22 cellular contexts compared by ENCODE assay signal in the genomic region with DNA sequence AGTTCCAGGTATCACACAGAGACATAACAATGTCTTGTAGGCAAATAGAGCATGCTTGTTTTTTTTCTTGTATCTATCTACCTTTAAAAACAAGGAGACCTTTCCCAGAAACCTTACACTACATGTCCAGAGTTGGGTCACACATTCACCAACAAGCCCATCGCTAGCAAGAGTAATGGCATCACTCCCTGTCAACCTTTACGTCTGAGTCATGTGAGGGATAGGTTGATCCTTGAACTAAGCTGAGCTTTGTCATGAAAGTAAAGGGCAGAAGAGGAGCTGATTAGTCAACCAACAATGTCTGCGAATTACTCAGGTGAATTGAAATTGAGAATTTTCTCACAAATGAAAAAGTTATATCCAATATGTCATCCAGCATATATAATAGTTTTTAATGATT.
DNase-seq lines count a peak whose midpoint lies in the region; ATAC-seq, FAIRE-seq and TF ChIP-seq lines count a peak whose summit lies in the region.
"Had no signal": no experiment of that assay in that cellular context is flagged by ENCODE, and none has a peak within 500 bp of the region (broad histone marks: within the 10 kb centered on the region; RNA-seq: fewer than 3 reads in every experiment).

No MANE protein-coding gene starts in this region.

- CTCF ChIA-PET in A549 (lab: Yijun Ruan, JAX) = interaction anchor here (1.1 kb wide), 1 partner anchor 244 kb away, joined by 3 read pairs; no protein-coding TSS in a partner anchor
- CTCF ChIA-PET in PC-3 (lab: Charles Lee) = no interaction called here
- CTCF ChIA-PET in H1 (lab: Charles Lee; ENCODE audit: partially characterized antibody) = no interaction called here

- H3K4me1 ChIP-seq in A549 (peaks cover 18% of the 10 kb centered on the region), PC-3 (ENCODE audit: insufficient read depth, low read length) (peaks cover 8% of the 10 kb centered on the region; the same call in 1 of the 2 replicates), H1 (replicated peaks in 1 of 4; ENCODE audit: control insufficient read depth in 3 of 4, insufficient read depth in 4 of 4, low read length in 3 of 4) (no peaks in the 10 kb centered on the region)
- H3K4me1 ChIP-seq: SJSA1 had no signal

- H3K14ac ChIP-seq in H1 (ENCODE audit: insufficient read length) = no peak overlapping the region

- no peaks in the 10 kb centered on the region for H3K4me1 Mint-ChIP-seq in naive thymus-derived CD8-positive, alpha-beta T cell
- H3K4me1 Mint-ChIP-seq: CD4-positive, alpha-beta memory T cell had no signal

- H3K23me2 ChIP-seq in H1 (ENCODE audit: low read depth, low read length) = no peaks in the 10 kb centered on the region

- TF ChIP-seq EP300 in A549 (IDR thresholded peaks at IDR 0.05) = no peak
- TF ChIP-seq EP300 in H1 (IDR thresholded peaks at IDR 0.05; ENCODE audit: borderline replicate concordance in 1 of 2, low read depth in 2 of 2, low read length in 2 of 2) = no peak

- H3K4ac ChIP-seq in H1 (replicated peaks; ENCODE audit: insufficient read length, low read depth, low read length) = no peak overlapping the region

- H3K9me2 ChIP-seq in PC-3 (replicated peaks; ENCODE audit: low read length) = no peaks in the 10 kb centered on the region

- H3K36me3 ChIP-seq in PC-3 (ENCODE audit: low read depth, low read length) = no peaks in the 10 kb centered on the region
- H3K36me3 ChIP-seq in H1 (ENCODE audit: control insufficient read depth in 2 of 4, insufficient read depth in 4 of 4, low read length in 3 of 4) = no peaks in the 10 kb centered on the region
- H3K36me3 ChIP-seq: SJSA1 had no signal

- FAIRE-seq in A549 (lab: Jason Lieb, UNC) = no peak
- FAIRE-seq in H1 (lab: Jason Lieb, UNC) = peak; percentile 32
- no peak for FAIRE-seq in GM12891 (lab: Jason Lieb, UNC)
- FAIRE-seq: G401.6, GM19239, H54, HTR-8/SVneo, K562 had no signal

- no peaks in the 10 kb centered on the region for H3K9me3 Mint-ChIP-seq in naive thymus-derived CD8-positive, alpha-beta T cell
- H3K9me3 Mint-ChIP-seq: CD4-positive, alpha-beta memory T cell had no signal

- no peak overlapping the region for H3K4me3 Mint-ChIP-seq in naive thymus-derived CD8-positive, alpha-beta T cell
- H3K4me3 Mint-ChIP-seq: CD4-positive, alpha-beta memory T cell; HFFc6 had no signal

- H2BK120ac ChIP-seq in H1 (replicated peaks; ENCODE audit: low read depth, low read length) = no peak overlapping the region

- H3K18ac ChIP-seq in H1 (ENCODE audit: extremely low read depth, low read length) = no peak overlapping the region

- no peak overlapping the region for H2AK5ac ChIP-seq in H1 (ENCODE audit: low read depth, low read length)

- no peak overlapping the region for H4K5ac ChIP-seq in H1 (ENCODE audit: insufficient read length, low read depth, low read length)

- H3K4me3 ChIP-seq in A549 (no peak overlapping the region), PC-3 (ENCODE audit: low read length) (no peak overlapping the region), H1 (ENCODE audit: extremely low read depth in 1 of 4, insufficient read depth in 2 of 4, low read depth in 3 of 4, low read length in 4 of 4) (no peak overlapping the region)
- H3K4me3 ChIP-seq: K562, SJSA1 had no signal

- H3K56ac ChIP-seq in H1 (replicated peaks; ENCODE audit: insufficient read length, low read depth, low read length) = no peak overlapping the region

- no peak overlapping the region for H2BK12ac ChIP-seq in H1 (ENCODE audit: low read depth, low read length)

- peak in 1 of 2 experiments; percentile 51; a peak in 2 of 6 replicates for ATAC-seq in A549
- no peak for ATAC-seq in PC-3
- no peak for ATAC-seq in Right ventricle myocardium superior (ENCODE audit: poor library complexity)
- ATAC-seq in naive thymus-derived CD8-positive, alpha-beta T cell = no peak
- ATAC-seq: K562, Panc1 had no signal

- H4K20me1 ChIP-seq in PC-3 (ENCODE audit: low read length) (no peaks in the 10 kb centered on the region), H1 (replicated peaks in 1 of 2; ENCODE audit: control insufficient read depth in 1 of 2, insufficient read depth in 2 of 2, low read length in 2 of 2) (no peaks in the 10 kb centered on the region)

- 71% methylated on average over 3 of the region's 3 CpGs for WGBS in A549 (ENCODE audit: missing lambda C conversion rate)
- WGBS in H1 (ENCODE audit: extremely low coverage in 1 of 2, insufficient coverage in 1 of 2, insufficient read length in 1 of 2, insufficient replicate concordance in 2 of 2, low coverage in 1 of 2, low lambda C conversion rate in 2 of 2, missing lambda C conversion rate in 1 of 2), 2 experiments = 94% methylated on average over 3 of the region's 3 CpGs; no CpG with 5 or more reads in 1 of the 2 experiments

- H3K9me3 ChIP-seq in A549 = no peaks in the 10 kb centered on the region
- H3K9me3 ChIP-seq in PC-3 (ENCODE audit: low read length) = no peaks in the 10 kb centered on the region
- H3K9me3 ChIP-seq in H1 (ENCODE audit: insufficient read depth in 2 of 2, low read depth in 1 of 2, low read length in 1 of 2) = no peaks in the 10 kb centered on the region
- H3K9me3 ChIP-seq: SJSA1 had no signal

- H3K9ac ChIP-seq in PC-3 (ENCODE audit: low read length) (no peak overlapping the region), H1 (replicated peaks in 1 of 4; ENCODE audit: extremely low read depth in 1 of 4, low read depth in 3 of 4, low read length in 3 of 4) (no peak overlapping the region)

- no peak for TF ChIP-seq CTCF in A549 (IDR thresholded peaks at IDR 0.05)
- TF ChIP-seq CTCF in PC-3 (conservative IDR thresholded peaks at IDR 0.05; ENCODE audit: low read depth, low read length) = no peak
- TF ChIP-seq CTCF in H1 (IDR thresholded peaks at IDR 0.05; ENCODE audit: control extremely low read depth in 1 of 3, insufficient read depth in 1 of 3, low read depth in 1 of 3, low read length in 3 of 3) = no peak

- H3K27ac ChIP-seq in A549 = peak overlapping the region in 1 of 2 experiments; percentile 20; a peak in 2 of 6 replicates
- no peak overlapping the region for H3K27ac ChIP-seq in PC-3 (ENCODE audit: low read length)
- H3K27ac ChIP-seq in H1 (ENCODE audit: low read depth, low read length) = no peak overlapping the region
- H3K27ac ChIP-seq: SJSA1 had no signal

- H3K27ac Mint-ChIP-seq in naive thymus-derived CD8-positive, alpha-beta T cell = no peak overlapping the region
- H3K27ac Mint-ChIP-seq: CD4-positive, alpha-beta memory T cell; HFFc6 had no signal

- no TSS peak for BruUV-seq in PC-3 (replicated peaks; lab: Mats Ljungman, UMichigan)

- H3K27me3 Mint-ChIP-seq in naive thymus-derived CD8-positive, alpha-beta T cell = no peaks in the 10 kb centered on the region
- H3K27me3 Mint-ChIP-seq: CD4-positive, alpha-beta memory T cell had no signal

- H3K23ac ChIP-seq in H1 (ENCODE audit: insufficient read length) = no peak overlapping the region

- H2AFZ ChIP-seq in PC-3 (ENCODE audit: low read length) (no peak overlapping the region), H1 (ENCODE audit: low read length) (no peak overlapping the region)

- H3K36me3 Mint-ChIP-seq in naive thymus-derived CD8-positive, alpha-beta T cell = no peaks in the 10 kb centered on the region
- H3K36me3 Mint-ChIP-seq: CD4-positive, alpha-beta memory T cell had no signal

- peak in 1 of 2 experiments; percentile 54 for DNase-seq in A549 (ENCODE audit: low read depth in 1 of 2, low spot score in 1 of 2)
- peak; percentile 34 for DNase-seq in PC-3
- DNase-seq in H1 (ENCODE audit: low read depth in 1 of 2, low spot score in 2 of 2) = no peak
- peak; percentile 51 for DNase-seq in islet precursor cell
- DNase-seq in Right ventricle myocardium superior = no peak
- DNase-seq in GM12891 (ENCODE audit: insufficient read length, low spot score) = no peak
- DNase-seq in naive thymus-derived CD8-positive, alpha-beta T cell = no peak
- DNase-seq in hepatic stellate cell (ENCODE audit: low spot score) = no peak
- DNase-seq: C1 segment of cervical spinal cord; CD4-positive, alpha-beta memory T cell; COR-L47; HFFc6; Kasumi-1; NCI-H2029; NCI-H526 treated with DMSO at 0.1 percent for 48 hours had no signal

- no peak for TF ChIP-seq POLR2A in A549 (IDR thresholded peaks at IDR 0.05; ENCODE audit: low read length)
- no peak for TF ChIP-seq POLR2A in H1 (IDR thresholded peaks at IDR 0.05; ENCODE audit: control extremely low read depth in 1 of 2, low read depth in 2 of 2, low read length in 2 of 2)
- TF ChIP-seq POLR2A in GM12891 (IDR thresholded peaks at IDR 0.05; ENCODE audit: low read depth, low read length) = no peak

- H2BK15ac ChIP-seq in H1 (ENCODE audit: low read length) = no peak overlapping the region

- no peak overlapping the region for H4K91ac ChIP-seq in H1 (replicated peaks; ENCODE audit: insufficient read length, low read length)

- H4K8ac ChIP-seq in H1 (ENCODE audit: extremely low read depth, insufficient read depth, low read length) = no peak overlapping the region

- H2BK20ac ChIP-seq in H1 (ENCODE audit: low read length) = no peak overlapping the region

- H3K27me3 ChIP-seq in PC-3 (ENCODE audit: low read length) = 0 out of 2 replicates have a peak, but pooled peaks cover 5% of the 10 kb centered on the region
- no peaks in the 10 kb centered on the region for H3K27me3 ChIP-seq in H1 (replicated peaks in 1 of 4; ENCODE audit: control insufficient read depth in 3 of 4, extremely low read depth in 1 of 4, insufficient read depth in 3 of 4, low read length in 3 of 4)
- H3K27me3 ChIP-seq: SJSA1 had no signal

- no peaks in the 10 kb centered on the region for H3K79me1 ChIP-seq in H1 (ENCODE audit: low read depth, low read length)

- H3F3A ChIP-seq in PC-3 (ENCODE audit: low read length, unreplicated experiment) = no peaks in the 10 kb centered on the region

- POLR2A ChIA-PET in A549 (lab: Yijun Ruan, JAX) = no interaction called here
- POLR2A ChIA-PET in PC-3 (lab: Charles Lee; ENCODE audit: unreplicated experiment) = no interaction called here
- POLR2A ChIA-PET in H1 (lab: Charles Lee; ENCODE audit: partially characterized antibody) = no interaction called here
- POLR2A ChIA-PET in naive thymus-derived CD8-positive, alpha-beta T cell (lab: Charles Lee) = no interaction called here

- H3K79me2 ChIP-seq in PC-3 (ENCODE audit: low read length) (no peaks in the 10 kb centered on the region), H1 (ENCODE audit: control insufficient read depth in 1 of 2, insufficient read depth in 2 of 2, low read length in 2 of 2) (no peaks in the 10 kb centered on the region)

- no peak overlapping the region for H2BK5ac ChIP-seq in H1 (ENCODE audit: low read depth, low read length)

- peak overlapping the region; percentile 20; the same call in 1 of the 3 replicates for H3K4me2 ChIP-seq in A549
- no peak overlapping the region for H3K4me2 ChIP-seq in PC-3 (ENCODE audit: low read length)
- H3K4me2 ChIP-seq in H1 (ENCODE audit: insufficient read depth in 1 of 2, low read depth in 2 of 2, low read length in 2 of 2) = no peak overlapping the region

- intact Hi-C loops in PC-3 (cut with micrococcal nuclease) (no loop called here), Right ventricle myocardium superior (cut with DNase I) (no loop called here)

- TF ChIP-seq RAD21 in A549 (conservative IDR thresholded peaks at IDR 0.05 in 1 of 2, IDR thresholded peaks at IDR 0.05 in 1 of 2) (no peak), H1 (IDR thresholded peaks at IDR 0.05 in 1 of 2, conservative IDR thresholded peaks at IDR 0.05 in 1 of 2; ENCODE audit: low read depth in 2 of 2, low read length in 2 of 2) (no peak)

TF ChIP-seq in H1, 55 proteins besides CTCF, POLR2A, EP300 and RAD21 (continues in another document):
- no peak for TF ChIP-seq TBP (IDR thresholded peaks at IDR 0.05; ENCODE audit: low read depth, low read length)

TF ChIP-seq in GM12891, 5 proteins besides CTCF, POLR2A, EP300 and RAD21 (continues in another document):
- no peak for TF ChIP-seq PAX5 (IDR thresholded peaks at IDR 0.05; ENCODE audit: insufficient read depth, low read length, severe bottlenecking)

Comparison
In these comparisons a context has a peak if more than half of its experiments do, and no peak if none do; other contexts are left out.
1. DNase-seq: peak in PC-3 (single experiment) and islet precursor cell (single experiment); none in H1 (0 of 2), Right ventricle myocardium superior (single experiment), GM12891 (single experiment), naive thymus-derived CD8-positive, alpha-beta T cell (0 of 10) and hepatic stellate cell (single experiment).